Comparison of ENCODE assay signal across 8 cellular contexts in genomic region chr1:64686828-64687724, GRCh38. TPM values are rescaled to one million over a fixed set of nuclear protein-coding genes. Genes with fewer than 3 reads are reported as not detected.
DNase-seq lines count a peak whose midpoint lies in the region; ATAC-seq and TF ChIP-seq lines count a peak whose summit lies in the region.

No MANE protein-coding gene starts in this region.

- BruUV-seq in PC-9 (replicated peaks; lab: Mats Ljungman, UMichigan): no TSS peak

- H3K9me2 ChIP-seq in PC-9 (ENCODE audit: insufficient read depth): no peaks in the 10 kb centered on the region

- peaks cover 6% of the 10 kb centered on the region for H3K4me1 Mint-ChIP-seq in stimulated activated effector memory CD8-positive, alpha-beta T cell treated with anti-CD3 and anti-CD28 coated beads, Interleukin-12 subunit alpha, Interleukin-12 subunit beta, amount 100 ng/mL, for 72 hours

- H3K79me2 ChIP-seq in PC-9 (ENCODE audit: low read depth): no peaks in the 10 kb centered on the region

- H2AFZ ChIP-seq in PC-9: no peak overlapping the region

- DNase-seq in CMK (ENCODE audit: low read depth): peak; percentile 15
- DNase-seq in PC-9: peak; percentile 31 to 43
- peak; percentile 47 for DNase-seq in brain microvascular endothelial cell
- peak; percentile 13 for DNase-seq in iPS DF 6.9 (ENCODE audit: low read depth, low spot score)
- DNase-seq in stimulated activated effector memory CD8-positive, alpha-beta T cell treated with anti-CD3 and anti-CD28 coated beads, Interleukin-12 subunit alpha, Interleukin-12 subunit beta, amount 100 ng/mL, for 72 hours (ENCODE audit: low spot score in 2 of 2): no peak

- in situ Hi-C loops in brain microvascular endothelial cell (cut with HindIII; ENCODE audit: low pct_ligation_motif_present, low sequenced_read_pairs): no loop called here

- no CpG with 5 or more reads among the region's 7 CpGs for WGBS in iPS DF 6.9 (ENCODE audit: insufficient coverage, insufficient read length)

- H3K27me3 ChIP-seq in PC-9 (ENCODE audit: insufficient read depth, low read depth): no peaks in the 10 kb centered on the region
- H3K27me3 ChIP-seq in brain microvascular endothelial cell (replicated peaks): no peaks in the 10 kb centered on the region
- no peaks in the 10 kb centered on the region for H3K27me3 ChIP-seq in iPS DF 6.9 (ENCODE audit: control insufficient read depth, insufficient read depth, low read length)

- H4K20me1 ChIP-seq in PC-9 (ENCODE audit: insufficient read depth): no peaks in the 10 kb centered on the region

- no peak overlapping the region for H3K4me3 ChIP-seq in PC-9
- no peak overlapping the region for H3K4me3 ChIP-seq in brain microvascular endothelial cell (ENCODE audit: low read depth, low read length)
- no peak overlapping the region for H3K4me3 ChIP-seq in iPS DF 6.9 (ENCODE audit: low read length)

- H3K9me3 ChIP-seq in PC-9 (ENCODE audit: insufficient read depth, low read depth) (no peaks in the 10 kb centered on the region), iPS DF 6.9 (ENCODE audit: control insufficient read depth, insufficient read depth, low read length) (no peaks in the 10 kb centered on the region)

- H3K27ac ChIP-seq in PC-9: no peak overlapping the region
- peak overlapping the region; percentile 0 for H3K27ac ChIP-seq in brain microvascular endothelial cell
- no peak overlapping the region for H3K27ac ChIP-seq in iPS DF 6.9 (ENCODE audit: low read length)

- no peak overlapping the region for H3K4me3 Mint-ChIP-seq in stimulated activated effector memory CD8-positive, alpha-beta T cell treated with anti-CD3 and anti-CD28 coated beads, Interleukin-12 subunit alpha, Interleukin-12 subunit beta, amount 100 ng/mL, for 72 hours

- CTCF ChIA-PET in PC-9 (lab: Charles Lee): no interaction called here

- POLR2A ChIA-PET in PC-9 (lab: Charles Lee; ENCODE audit: unreplicated experiment): no interaction called here

- no peak overlapping the region for H3K27ac Mint-ChIP-seq in stimulated activated effector memory CD8-positive, alpha-beta T cell treated with anti-CD3 and anti-CD28 coated beads, Interleukin-12 subunit alpha, Interleukin-12 subunit beta, amount 100 ng/mL, for 72 hours

- no peaks in the 10 kb centered on the region; the same call in 1 of the 2 replicates for H3K4me1 ChIP-seq in PC-9 (replicated peaks; ENCODE audit: insufficient read depth)
- no peaks in the 10 kb centered on the region for H3K4me1 ChIP-seq in iPS DF 6.9 (ENCODE audit: control insufficient read depth, insufficient read depth, low read length)

- H3F3A ChIP-seq in PC-9 (ENCODE audit: insufficient read depth, low read depth): no peaks in the 10 kb centered on the region

- 0 out of 2 replicates have a peak overlapping the region, but pooled peaks have one; percentile 0 for H3K4me2 ChIP-seq in PC-9

- H3K36me3 ChIP-seq in PC-9 (ENCODE audit: low read depth) (no peaks in the 10 kb centered on the region), brain microvascular endothelial cell (replicated peaks) (no peaks in the 10 kb centered on the region), iPS DF 6.9 (ENCODE audit: control insufficient read depth, insufficient read depth, low read length) (peaks cover 18% of the 10 kb centered on the region; the same call in 1 of the 2 replicates)

- TF ChIP-seq CTCF in PC-9 (conservative IDR thresholded peaks at IDR 0.05): peak; percentile 88
- TF ChIP-seq CTCF in brain microvascular endothelial cell (IDR thresholded peaks at IDR 0.05; ENCODE audit: low read depth, low read length, missing control alignments): peak; percentile 89

- intact Hi-C loops in PC-9 (cut with micrococcal nuclease; ENCODE audit: unreplicated experiment): loop anchor here (1.0 to 10.0 kb wide), 4 partner anchors 137 to 1000 kb away; no protein-coding TSS in a partner anchor

- peak; percentile 76 for ATAC-seq in GM18861 (IDR thresholded peaks at IDR 0.05; ENCODE audit: unreplicated experiment)
- ATAC-seq in HG03571 (IDR thresholded peaks at IDR 0.05; ENCODE audit: unreplicated experiment): peak; percentile 57
- ATAC-seq in stimulated activated effector memory CD8-positive, alpha-beta T cell treated with anti-CD3 and anti-CD28 coated beads, Interleukin-12 subunit alpha, Interleukin-12 subunit beta, amount 100 ng/mL, for 72 hours: peak; percentile 62
- no peak for ATAC-seq in GM19328 (IDR thresholded peaks at IDR 0.05; ENCODE audit: unreplicated experiment)

- H3K36me3 Mint-ChIP-seq in stimulated activated effector memory CD8-positive, alpha-beta T cell treated with anti-CD3 and anti-CD28 coated beads, Interleukin-12 subunit alpha, Interleukin-12 subunit beta, amount 100 ng/mL, for 72 hours: no peaks in the 10 kb centered on the region

- no peaks in the 10 kb centered on the region for H3K9me3 Mint-ChIP-seq in stimulated activated effector memory CD8-positive, alpha-beta T cell treated with anti-CD3 and anti-CD28 coated beads, Interleukin-12 subunit alpha, Interleukin-12 subunit beta, amount 100 ng/mL, for 72 hours

RNA-seq across cellular contexts. Expression of gene RAVER2, which starts 57.8 kb away (rescaled TPM):
- total RNA-seq in PC-9 (2021): 12.4 and 13.1 TPM in 2 replicates

Comparison
In these comparisons a context has a peak if more than half of its experiments do, and no peak if none do; other contexts are left out.
1. DNase-seq: peak in CMK (single experiment), PC-9 (2 of 2), brain microvascular endothelial cell (single experiment) and iPS DF 6.9 (single experiment); none in stimulated activated effector memory CD8-positive, alpha-beta T cell treated with anti-CD3 and anti-CD28 coated beads, Interleukin-12 subunit alpha, Interleukin-12 subunit beta, amount 100 ng/mL, for 72 hours (0 of 2).